11 cellular contexts compared by ENCODE assay signal in the genomic region with DNA sequence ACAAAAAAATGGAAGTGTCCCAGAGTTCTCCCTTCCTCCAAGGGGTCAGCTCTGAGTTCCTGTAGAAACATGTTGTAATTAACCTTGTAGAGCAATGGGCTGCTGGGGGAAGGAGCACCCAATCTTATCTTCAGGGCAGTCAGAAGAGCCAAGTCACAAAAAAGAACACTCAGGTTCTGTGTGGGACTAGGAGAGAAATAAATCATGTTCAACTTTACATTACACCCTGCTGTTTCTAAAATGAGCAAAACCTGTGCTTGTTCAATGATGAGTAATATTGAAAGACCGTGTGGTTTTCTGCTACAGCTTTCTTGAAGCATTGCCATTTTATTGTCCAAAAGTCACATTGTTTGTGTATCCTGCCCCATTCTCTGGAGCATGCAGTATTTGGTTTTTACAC. TPM values are rescaled to one million over a fixed set of nuclear protein-coding genes. Genes with fewer than 3 reads are reported as not detected.
DNase-seq lines count a peak whose midpoint lies in the region; ATAC-seq and TF ChIP-seq lines count a peak whose summit lies in the region.
"Not testable (repeated sequence)": the region's sequence is repeated elsewhere in the genome, so short reads cannot be mapped to it uniquely, and the experiment has no call there.
"Had no signal": no experiment of that assay in that cellular context is flagged by ENCODE, and none has a peak within 500 bp of the region (broad histone marks: within the 10 kb centered on the region; RNA-seq: fewer than 3 reads in every experiment).

No MANE protein-coding gene starts in this region.

- intact Hi-C loops in left lung (cut with DNase I) = not testable (repeated sequence)

- not testable (repeated sequence) for H3F3A ChIP-seq in MM.1S (ENCODE audit: insufficient read depth, low read length)

- not testable (repeated sequence) for H3K27me3 Mint-ChIP-seq in activated T-helper 17 cell treated with anti-CD3 and anti-CD28 coated beads, Interleukin-2, amount 50 U/mL, for 72 hours

- peak; percentile 84 for ATAC-seq in GM18870 (IDR thresholded peaks at IDR 0.05; ENCODE audit: unreplicated experiment)
- peak; percentile 85 for ATAC-seq in GM21381 (IDR thresholded peaks at IDR 0.05; ENCODE audit: unreplicated experiment)
- peak; percentile 85 for ATAC-seq in HG02759 (IDR thresholded peaks at IDR 0.05; ENCODE audit: unreplicated experiment)
- ATAC-seq in HG03135 (IDR thresholded peaks at IDR 0.05; ENCODE audit: unreplicated experiment) = peak; percentile 80
- peak; percentile 84 for ATAC-seq in activated T-helper 17 cell treated with anti-CD3 and anti-CD28 coated beads, Interleukin-2, amount 50 U/mL, for 72 hours (replicated peaks)
- ATAC-seq in left lung = peak; percentile 27

- H3K9ac ChIP-seq in MM.1S (ENCODE audit: low read length) = not testable (repeated sequence)

- peak overlapping the region; percentile 12; the same call in 1 of the 2 replicates for H3K4me2 ChIP-seq in MM.1S (ENCODE audit: low read depth, low read length)

- H3K9me2 ChIP-seq in MM.1S (replicated peaks; ENCODE audit: insufficient read depth, low read length) = not testable (repeated sequence)

- 0 out of 2 replicates have a peak overlapping the region, but pooled peaks have one; percentile 5 for H2AFZ ChIP-seq in MM.1S (ENCODE audit: low read length)

- not testable (repeated sequence) for H3K9me3 Mint-ChIP-seq in activated T-helper 17 cell treated with anti-CD3 and anti-CD28 coated beads, Interleukin-2, amount 50 U/mL, for 72 hours

- H3K36me3 ChIP-seq in MM.1S (replicated peaks; ENCODE audit: insufficient read depth, low read length); left lung: not testable (repeated sequence)

- peak overlapping the region; percentile 83 for H3K27ac Mint-ChIP-seq in activated T-helper 17 cell treated with anti-CD3 and anti-CD28 coated beads, Interleukin-2, amount 50 U/mL, for 72 hours

- not testable (repeated sequence) for TF ChIP-seq CTCF in MM.1S (IDR thresholded peaks at IDR 0.05; ENCODE audit: low read length); left lung (IDR thresholded peaks at IDR 0.05)

- H3K4me1 ChIP-seq in MM.1S (ENCODE audit: low read length) = not testable (repeated sequence)
- peaks cover 3 to 12% of the 10 kb centered on the region in 2 donors for H3K4me1 ChIP-seq in left lung

- H3K4me1 Mint-ChIP-seq in activated T-helper 17 cell treated with anti-CD3 and anti-CD28 coated beads, Interleukin-2, amount 50 U/mL, for 72 hours = not testable (repeated sequence)

- DNase-seq in MM.1S, left lung: not testable (repeated sequence)

- peak overlapping the region; percentile 25 for H3K4me3 Mint-ChIP-seq in activated T-helper 17 cell treated with anti-CD3 and anti-CD28 coated beads, Interleukin-2, amount 50 U/mL, for 72 hours

- H3K27ac ChIP-seq in MM.1S (ENCODE audit: low read length) (peak overlapping the region; percentile 27; the same call in 1 of the 2 replicates), left lung (peak overlapping the region in 1 of 2 donors; percentile 74)

- H3K9me3 ChIP-seq in MM.1S (replicated peaks; ENCODE audit: insufficient read depth, low read length); left lung: not testable (repeated sequence)

- H3K27me3 ChIP-seq in MM.1S (replicated peaks; ENCODE audit: insufficient read depth, low read length); left lung: not testable (repeated sequence)

- not testable (repeated sequence) for H3K4me3 ChIP-seq in MM.1S (ENCODE audit: low read length); left lung

- not testable (repeated sequence) for H4K20me1 ChIP-seq in MM.1S (ENCODE audit: insufficient read depth, low read length)

- H3K36me3 Mint-ChIP-seq in activated T-helper 17 cell treated with anti-CD3 and anti-CD28 coated beads, Interleukin-2, amount 50 U/mL, for 72 hours (ENCODE audit: low read depth) = not testable (repeated sequence)

- H3K79me2 ChIP-seq in MM.1S (ENCODE audit: low read length) = not testable (repeated sequence)

RNA-seq across cellular contexts. Expression of a gene that starts 34.6 kb away (rescaled TPM):
- total RNA-seq in activated T-helper 17 cell treated with anti-CD3 and anti-CD28 coated beads, Interleukin-2, amount 50 U/mL, for 72 hours = 1 to 10 TPM; 3.3 to 6.6 TPM
- 10 to 100 TPM in 1 of 2 donors, 1 to 10 TPM in 1; 3.9 to 14.5 TPM for total RNA-seq in left lung

RNA-seq across cellular contexts. Expression of a gene that starts 42.6 kb away (rescaled TPM):
- total RNA-seq in activated T-helper 17 cell treated with anti-CD3 and anti-CD28 coated beads, Interleukin-2, amount 50 U/mL, for 72 hours = under 1 TPM; 0.16 to 0.56 TPM
- 10 to 100 TPM; 21.0 to 29.1 TPM for total RNA-seq in left lung
- total RNA-seq: chondrocyte, endothelial cell of umbilical vein, H7, RPMI7951 had no signal

Comparison
In these comparisons a context has a peak if more than half of its experiments do, and no peak if none do; other contexts are left out.
1. ATAC-seq: peak in every context shown above with its lines; median percentile 85 in GM21381; 85 in HG02759; 84 in GM18870; 84 in activated T-helper 17 cell treated with anti-CD3 and anti-CD28 coated beads, Interleukin-2, amount 50 U/mL, for 72 hours; 80 in HG03135; 27 in left lung.
2. RNA of a gene that starts 42.6 kb away (total RNA-seq): 21.0 to 29.1 TPM in left lung; 0.16 to 0.56 TPM in activated T-helper 17 cell treated with anti-CD3 and anti-CD28 coated beads, Interleukin-2, amount 50 U/mL, for 72 hours; every median in the first group is over 10 times any median in the second.